In the genomic region with DNA sequence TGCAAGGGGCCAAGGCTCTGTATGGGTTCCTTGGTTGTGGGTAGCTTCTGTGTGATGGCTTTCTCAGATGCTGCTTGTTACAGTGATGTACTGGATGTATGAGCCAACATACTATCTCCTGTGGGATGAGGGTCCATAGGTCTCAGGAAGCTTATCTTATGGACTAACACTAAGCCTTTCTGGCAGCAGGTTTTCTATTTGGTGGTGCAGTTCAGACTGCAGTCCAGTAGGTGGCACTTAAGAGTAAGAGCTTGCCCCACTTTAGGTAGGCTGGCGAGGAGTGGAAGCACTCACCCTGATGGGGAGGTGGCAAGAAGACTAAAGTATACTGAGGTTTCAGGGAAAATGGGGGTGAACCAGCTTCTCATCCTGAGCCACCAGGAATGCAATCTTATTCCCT, we compare ENCODE assay signal across 1 cellular context.
TF ChIP-seq lines count a peak whose summit lies in the region.

No MANE protein-coding gene starts in this region.

TF ChIP-seq in K562, 482 proteins besides CTCF, POLR2A, EP300 and RAD21 (continued from another document):
- TF ChIP-seq CHD7 (IDR thresholded peaks at IDR 0.05; ENCODE audit: low read depth, low read length) (no peak), ZNF174 (CRISPR knock-in tag; IDR thresholded peaks at IDR 0.05) (no peak)
